In the genomic region with DNA sequence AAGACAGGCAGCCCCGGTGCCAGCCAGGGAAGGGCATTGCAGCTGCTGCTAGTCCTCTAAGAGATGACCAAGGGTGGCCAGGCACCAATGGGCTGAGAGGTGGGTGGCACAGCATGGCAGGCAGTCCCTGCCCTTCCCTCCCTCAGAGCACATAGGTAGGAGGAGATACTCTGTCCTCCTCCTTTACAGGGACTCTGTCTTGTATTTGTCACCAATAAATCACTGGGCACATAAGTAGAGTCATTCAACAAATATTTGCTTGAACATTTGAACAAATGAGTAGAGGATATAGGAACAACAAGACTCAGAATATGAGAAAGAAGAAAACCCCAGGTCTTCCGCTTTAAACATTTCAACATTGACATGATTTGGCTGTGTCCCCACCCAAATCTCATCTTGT, we compare ENCODE assay signal across 25 cellular contexts.
DNase-seq lines count a peak whose midpoint lies in the region; ATAC-seq, FAIRE-seq and TF ChIP-seq lines count a peak whose summit lies in the region.
"Had no signal": no experiment of that assay in that cellular context is flagged by ENCODE, and none has a peak within 500 bp of the region (broad histone marks: within the 10 kb centered on the region; RNA-seq: fewer than 3 reads in every experiment).

No MANE protein-coding gene starts in this region.

- in situ Hi-C loops in Panc1 (cut with HindIII; ENCODE audit: low pct_unique_long_range_greater_than_20kb, low sequenced_read_pairs), result no loop called here

- no peak for TF ChIP-seq POLR2A in H54 (IDR thresholded peaks at IDR 0.05; ENCODE audit: low read depth, low read length)

- CTCF ChIA-PET in Panc1 (lab: Charles Lee), result no interaction called here

- BruUV-seq in Panc1 (replicated peaks; lab: Mats Ljungman, UMichigan), result no TSS peak

- TF ChIP-seq CTCF in Panc1 (IDR thresholded peaks at IDR 0.05), result no peak

- H3K9me3 ChIP-seq in Panc1 (ENCODE audit: control insufficient read depth, insufficient read depth, low read depth, low read length), result no peaks in the 10 kb centered on the region
- H3K9me3 ChIP-seq: SJCRH30 had no signal

- H3K36me3 ChIP-seq in Panc1 (ENCODE audit: control insufficient read depth, insufficient read depth, low read length), result no peaks in the 10 kb centered on the region

- H3K4me3 ChIP-seq in Panc1 (ENCODE audit: low read depth in 2 of 2, low read length in 2 of 2), result no peak overlapping the region
- H3K4me3 ChIP-seq: SJCRH30 had no signal

- ATAC-seq in Panc1 (peak; percentile 55; the same call in 1 of the 2 replicates), HG03196 (IDR thresholded peaks at IDR 0.05; ENCODE audit: unreplicated experiment) (no peak), GM21423 (IDR thresholded peaks at IDR 0.05; ENCODE audit: unreplicated experiment) (no peak), GM21447 (IDR thresholded peaks at IDR 0.05; ENCODE audit: unreplicated experiment) (no peak)
- ATAC-seq: CD8-positive, alpha-beta T cell; T-cell had no signal

- peaks cover 18% of the 10 kb centered on the region for H3K4me1 ChIP-seq in Panc1 (ENCODE audit: control insufficient read depth, insufficient read depth, low read length)

- peak; percentile 53 for DNase-seq in A172 (ENCODE audit: low spot score)
- DNase-seq in H54 (ENCODE audit: insufficient read length, low spot score), result peak; percentile 15
- DNase-seq in Panc1 (ENCODE audit: low read depth, low spot score), result no peak
- DNase-seq in kidney tubule cell (ENCODE audit: low spot score), result peak; percentile 38
- DNase-seq in amniotic stem cell (lab: John Stamatoyannopoulos, UW), result no peak
- DNase-seq: 8988T; AML-193; C1 segment of cervical spinal cord; CD8-positive, alpha-beta T cell; GOT3; KG1; NCI-H1092 treated with DMSO at 0.1 percent for 48 hours; NCI-H1436 treated with DMSO at 0.1 percent for 48 hours; NCI-H1930; NCI-H2227 treated with DMSO at 0.1 percent for 48 hours; NCI-H510A treated with DMSO at 0.1 percent for 48 hours; NCI-H774; NK-92 treated with Interleukin-12 subunit alpha and Interleukin-12 subunit beta, amount 100 ng/mL, for 24 hours; SJCRH30; T-cell had no signal

- POLR2A ChIA-PET in Panc1 (lab: Charles Lee), result no interaction called here

- no peaks in the 10 kb centered on the region for H3K27me3 ChIP-seq in Panc1 (ENCODE audit: control insufficient read depth, insufficient read depth, low read length)
- H3K27me3 ChIP-seq: SJCRH30 had no signal

- no peak for FAIRE-seq in H54 (lab: Jason Lieb, UNC)
- FAIRE-seq: RCC 7860 had no signal

- H3K27ac ChIP-seq in Panc1 (ENCODE audit: low read length), result peak overlapping the region; percentile 96; the same call in 1 of the 2 replicates
- H3K27ac ChIP-seq: HL-60, SJCRH30 had no signal

- intact Hi-C loops in Panc1 (cut with micrococcal nuclease; ENCODE audit: unreplicated experiment), result no loop called here

Comparison
In these comparisons a context has a peak if more than half of its experiments do, and no peak if none do; other contexts are left out.
1. DNase-seq: peak in A172 (single experiment), H54 (single experiment) and kidney tubule cell (single experiment); none in Panc1 (single experiment) and amniotic stem cell (single experiment).